1 cellular context compared by ENCODE assay signal in the genomic region with DNA sequence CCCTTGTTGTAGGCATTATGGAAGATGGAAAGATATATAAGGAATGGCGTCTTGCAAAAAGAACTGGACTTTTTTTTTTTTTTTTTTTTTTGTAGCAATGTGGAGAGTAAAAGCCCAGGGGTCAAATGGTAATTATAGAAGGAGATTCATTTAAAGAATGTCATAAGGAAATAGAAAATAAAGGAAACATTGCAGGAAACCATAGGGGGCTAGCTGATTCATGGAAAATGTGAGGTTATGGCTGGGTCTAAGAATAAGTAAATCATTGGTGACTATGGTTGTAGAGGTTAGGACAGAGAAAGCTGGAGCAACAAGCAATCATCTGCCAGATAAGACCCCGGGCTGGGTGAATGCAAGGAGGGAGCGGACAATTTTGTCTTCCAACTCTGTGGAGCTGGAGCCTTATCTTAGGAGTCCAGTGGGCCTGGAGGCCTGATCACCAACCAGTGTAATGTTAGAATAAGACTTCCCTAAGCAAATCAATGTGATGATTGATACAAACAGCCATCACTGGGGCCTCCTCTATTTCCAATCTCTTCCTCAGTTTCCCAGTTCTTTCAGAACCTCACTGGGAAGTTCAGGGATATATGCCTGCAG.
TF ChIP-seq lines count a peak whose summit lies in the region.

No MANE protein-coding gene starts in this region.

TF ChIP-seq in IMR-90, 13 proteins besides CTCF, POLR2A, EP300 and RAD21:
- TF ChIP-seq FOS (IDR thresholded peaks at IDR 0.05; ENCODE audit: low read depth, low read length): no peak
- TF ChIP-seq RCOR1 (IDR thresholded peaks at IDR 0.05; ENCODE audit: insufficient replicate concordance, low read length): no peak
- no peak for TF ChIP-seq CEBPB (IDR thresholded peaks at IDR 0.05; ENCODE audit: low read depth, low read length)
- no peak for TF ChIP-seq RFX5 (IDR thresholded peaks at IDR 0.05; ENCODE audit: low read depth, low read length)
- no peak for TF ChIP-seq MXI1 (IDR thresholded peaks at IDR 0.05; ENCODE audit: borderline replicate concordance, low read depth, low read length)
- TF ChIP-seq MAFK (IDR thresholded peaks at IDR 0.05; ENCODE audit: low read depth, low read length): no peak
- TF ChIP-seq CHD1 (IDR thresholded peaks at IDR 0.05; ENCODE audit: low read depth, low read length): no peak
- TF ChIP-seq, protein P1, sequence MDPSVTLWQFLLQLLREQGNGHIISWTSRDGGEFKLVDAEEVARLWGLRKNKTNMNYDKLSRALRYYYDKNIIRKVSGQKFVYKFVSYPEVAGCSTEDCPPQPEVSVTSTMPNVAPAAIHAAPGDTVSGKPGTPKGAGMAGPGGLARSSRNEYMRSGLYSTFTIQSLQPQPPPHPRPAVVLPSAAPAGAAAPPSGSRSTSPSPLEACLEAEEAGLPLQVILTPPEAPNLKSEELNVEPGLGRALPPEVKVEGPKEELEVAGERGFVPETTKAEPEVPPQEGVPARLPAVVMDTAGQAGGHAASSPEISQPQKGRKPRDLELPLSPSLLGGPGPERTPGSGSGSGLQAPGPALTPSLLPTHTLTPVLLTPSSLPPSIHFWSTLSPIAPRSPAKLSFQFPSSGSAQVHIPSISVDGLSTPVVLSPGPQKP (IDR thresholded peaks at IDR 0.05; ENCODE audit: borderline replicate concordance, low read depth, low read length): no peak
TF ChIP-seq in IMR-90: peak in this region for 0.
